8 cellular contexts compared by ENCODE assay signal in the genomic region with DNA sequence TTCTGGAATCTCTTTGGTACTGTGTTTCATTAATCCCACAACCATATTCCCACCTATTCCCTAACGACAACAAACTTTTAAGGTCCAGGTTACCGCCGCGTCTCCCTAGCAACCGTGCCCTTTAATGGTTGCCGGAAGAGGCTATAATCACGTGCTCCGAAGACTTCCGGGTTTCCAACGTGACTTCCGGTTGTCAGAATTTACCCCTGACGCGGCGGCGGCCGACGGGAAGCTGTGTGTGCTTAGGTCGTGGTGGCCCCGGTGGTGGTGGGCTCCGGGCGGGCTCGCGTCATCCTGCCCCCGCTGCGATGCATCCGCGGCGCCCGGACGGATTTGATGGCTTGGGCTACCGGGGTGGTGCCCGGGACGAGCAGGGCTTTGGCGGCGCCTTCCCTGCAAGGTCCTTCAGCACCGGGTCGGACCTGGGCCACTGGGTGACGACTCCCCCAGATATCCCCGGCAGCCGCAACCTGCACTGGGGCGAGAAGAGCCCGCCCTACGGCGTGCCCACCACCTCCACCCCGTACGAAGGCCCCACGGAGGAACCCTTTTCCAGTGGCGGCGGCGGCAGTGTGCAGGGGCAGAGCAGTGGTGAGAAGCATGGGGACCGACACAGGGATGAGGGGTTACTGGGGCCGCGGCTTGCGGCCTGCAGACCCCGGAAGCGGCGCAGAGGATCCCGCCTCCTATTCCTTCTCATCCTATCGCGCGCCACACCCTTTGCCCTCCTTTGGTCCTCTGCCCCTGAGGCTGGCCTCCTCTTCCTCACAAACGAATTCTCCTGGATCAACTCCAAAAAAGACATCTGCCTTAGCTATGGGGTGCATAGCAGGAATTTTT. TPM values are rescaled to one million over a fixed set of nuclear protein-coding genes. Genes with fewer than 3 reads are reported as not detected.
DNase-seq lines count a peak whose midpoint lies in the region; ATAC-seq and TF ChIP-seq lines count a peak whose summit lies in the region.

A gene (plus strand): TSS at position 196 of the 840 bp plus-strand sequence. CDS start 113 bp downstream, at position 309.

- peak within 1 kb of the TSS; percentile 75 to 98 (median 82) for H3K27ac ChIP-seq in adrenal gland
- peak within 1 kb of the TSS; percentile 65 to 95 (median 88) for H3K27ac ChIP-seq in heart right ventricle
- peak within 1 kb of the TSS; percentile 91 for H3K27ac ChIP-seq in upper lobe of right lung

- peak within 1 kb of the TSS; percentile 91 for H3K27ac Mint-ChIP-seq in T-cell

- peaks cover 12% of the 10 kb centered on the region in 2 donors for H3K27me3 Mint-ChIP-seq in T-cell

- intact Hi-C loops in adrenal gland (cut with DNase I) (no loop called here), heart right ventricle (cut with DNase I) (no loop called here), posterior vena cava (cut with DNase I) (no loop called here), upper lobe of right lung (cut with DNase I) (no loop called here)

- TF ChIP-seq CTCF in GM12865 (IDR thresholded peaks at IDR 0.05; ENCODE audit: insufficient read depth, low read depth, low read length, missing control alignments) (no peak), adrenal gland (IDR thresholded peaks at IDR 0.05) (no peak), heart right ventricle (IDR thresholded peaks at IDR 0.05) (no peak), upper lobe of right lung (IDR thresholded peaks at IDR 0.05) (no peak)

- H3K4me1 Mint-ChIP-seq in T-cell, result peaks cover 36 to 42% (median 37%) of the 10 kb centered on the region in 3 donors

- no peaks in the 10 kb centered on the region for H3K9me3 ChIP-seq in adrenal gland (replicated peaks in 1 of 3)
- H3K9me3 ChIP-seq in heart right ventricle, result no peaks in the 10 kb centered on the region
- no peaks in the 10 kb centered on the region for H3K9me3 ChIP-seq in upper lobe of right lung

- WGBS in adrenal gland, 4 donors, result 0% methylated on average over 27 to 62 of the region's 62 CpGs
- WGBS in heart right ventricle, 2 donors, result 0% methylated on average over 62 of the region's 62 CpGs

- no peaks in the 10 kb centered on the region for H3K27me3 ChIP-seq in adrenal gland
- H3K27me3 ChIP-seq in heart right ventricle, result peaks cover 0 to 5% (median 0%) of the 10 kb centered on the region in 7 donors
- no peaks in the 10 kb centered on the region for H3K27me3 ChIP-seq in upper lobe of right lung

- peaks cover 4 to 15% of the 10 kb centered on the region in 2 donors for H3K4me1 ChIP-seq in adrenal gland (replicated peaks in 1 of 2)
- H3K4me1 ChIP-seq in heart right ventricle, result peaks cover 0 to 36% (median 21%) of the 10 kb centered on the region in 9 donors
- H3K4me1 ChIP-seq in upper lobe of right lung, result peaks cover 5% of the 10 kb centered on the region

- no peaks in the 10 kb centered on the region for H3K36me3 ChIP-seq in adrenal gland (replicated peaks in 1 of 2)
- H3K36me3 ChIP-seq in heart right ventricle, result peaks cover 0 to 20% (median 0%) of the 10 kb centered on the region in 9 donors
- peaks cover 3% of the 10 kb centered on the region for H3K36me3 ChIP-seq in upper lobe of right lung

- POLR2A ChIA-PET in T-cell (lab: Charles Lee), result interaction anchor here (0.6 to 1.1 kb wide), 5 partner anchors 14 to 1049 kb away, joined by 3 to 5 read pairs (median 3); a partner anchor contains a TSS

- H3K9me3 Mint-ChIP-seq in T-cell, result no peaks in the 10 kb centered on the region

- H3K4me3 Mint-ChIP-seq in T-cell, result peak within 1 kb of the TSS; percentile 88 to 97 (median 89)

- CTCF ChIA-PET in T-cell (lab: Charles Lee), result interaction anchor here in 1 of 2 donors (0.6 to 4.7 kb wide), 4 partner anchors 12 to 1422 kb away, joined by 3 to 20 read pairs (median 4); a partner anchor contains a TSS

- H3K4me3 ChIP-seq in GM12865 (ENCODE audit: low read depth, low read length) (peak within 1 kb of the TSS; percentile 100), adrenal gland (peak within 1 kb of the TSS; percentile 73 to 98 (median 89)), heart right ventricle (peak within 1 kb of the TSS; percentile 72 to 96 (median 86)), upper lobe of right lung (peak within 1 kb of the TSS; percentile 80)

- DNase-seq in GM12865 (ENCODE audit: low read depth), result peak; percentile 94
- peak; percentile 31 for DNase-seq in NCI-H1417 treated with DMSO at 0.1 percent for 48 hours (lab: John Stamatoyannopoulos, UW)
- peak; percentile 73 to 90 (median 85) for DNase-seq in T-cell
- DNase-seq in adrenal gland, result peak; percentile 84 to 95 (median 88)
- peak; percentile 81 to 89 for DNase-seq in heart right ventricle
- DNase-seq in posterior vena cava (ENCODE audit: low spot score), result peak; percentile 95
- peak; percentile 92 for DNase-seq in upper lobe of right lung

- TF ChIP-seq POLR2A in adrenal gland (IDR thresholded peaks at IDR 0.05), result peak; percentile 54 to 58

- ATAC-seq in HG02759 (IDR thresholded peaks at IDR 0.05; ENCODE audit: unreplicated experiment) (peak; percentile 96), T-cell (replicated peaks in 1 of 4) (peak; percentile 88 to 91 (median 90)), heart right ventricle (peak; percentile 97 to 99 (median 98)), upper lobe of right lung (peak; percentile 97)

- peaks cover 4% of the 10 kb centered on the region for H3K36me3 Mint-ChIP-seq in T-cell

RNA-seq across cellular contexts. Expression of the gene that starts here (rescaled TPM):
- total RNA-seq in T-cell, result 10 to 100 TPM; 33.3 to 41.6 (median 40.1) TPM
- 10 to 100 TPM; 39.9 to 71.8 (median 53.3) TPM for total RNA-seq in adrenal gland
- polyA plus RNA-seq in adrenal gland, result 10 to 100 TPM in 1 of 3 donors, 1 to 10 TPM in 2; 7.7 to 73.8 (median 8.8) TPM
- 10 to 100 TPM; 54.1 to 69.3 (median 61.4) TPM for total RNA-seq in heart right ventricle
- 10 to 100 TPM; 10.5 to 21.8 TPM for polyA plus RNA-seq in heart right ventricle
- total RNA-seq in posterior vena cava, result 10 to 100 TPM; 41.1 to 41.4 TPM
- total RNA-seq in upper lobe of right lung, result 39.0 TPM

Comparison
In these comparisons a context has a peak if more than half of its experiments do, and no peak if none do; other contexts are left out.
1. Peak in every context shown above with its lines: DNase-seq, ATAC-seq, H3K4me3 ChIP-seq and H3K27ac ChIP-seq.
2. DNase-seq: peak in every context shown above with its lines; median percentile 95 in posterior vena cava; 94 in GM12865; 92 in upper lobe of right lung; 88 in adrenal gland; 85 in T-cell; 85 in heart right ventricle; 31 in NCI-H1417 treated with DMSO at 0.1 percent for 48 hours.